ENCODE assay signal across 8 cellular contexts in the genomic region with DNA sequence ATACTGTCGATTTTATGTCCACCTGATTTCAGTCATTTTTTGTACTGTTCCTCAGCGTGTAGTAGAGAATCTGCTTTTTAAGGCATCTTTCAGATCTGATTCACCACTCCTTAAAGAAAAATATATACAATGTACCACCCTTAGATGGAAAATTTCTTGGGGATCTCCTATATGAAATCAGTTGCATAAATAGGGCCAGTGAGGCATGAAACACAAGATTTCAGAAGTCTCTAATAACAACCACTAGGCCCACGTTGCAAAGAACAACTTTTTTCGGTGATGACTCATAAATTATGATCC. TPM values are rescaled to one million over a fixed set of nuclear protein-coding genes. Genes with fewer than 3 reads are reported as not detected.
A peak's percentile ranks its signal among the peaks of the same experiment; 100 is the strongest.
DNase-seq lines count a peak whose midpoint lies in the region; ATAC-seq and TF ChIP-seq lines count a peak whose summit lies in the region.

No MANE protein-coding gene starts in this region.

- TF ChIP-seq EP300 in ovary (IDR thresholded peaks at IDR 0.05): no peak

- DNase-seq in NOMO-1 treated with DMSO at 0.1 percent for 48 hours (lab: John Stamatoyannopoulos, UW; ENCODE audit: unreplicated experiment) (peak; percentile 69), NOMO-1 treated with dmso at 0.1 percent for 144 hours (lab: John Stamatoyannopoulos, UW; ENCODE audit: unreplicated experiment) (no peak), Peyer's patch (no peak), epithelial cell of esophagus (ENCODE audit: low read depth) (peak; percentile 66), ovary (no peak), KG1 (lab: John Stamatoyannopoulos, UW) (no peak)

- ATAC-seq in HG03457 (IDR thresholded peaks at IDR 0.05; ENCODE audit: unreplicated experiment) (no peak), GM19324 (IDR thresholded peaks at IDR 0.05; ENCODE audit: low FRiP score, unreplicated experiment) (no peak)

- H3K9me3 ChIP-seq in Peyer's patch (no peaks in the 10 kb centered on the region), ovary (no peaks in the 10 kb centered on the region)

- TF ChIP-seq CTCF in Peyer's patch (IDR thresholded peaks at IDR 0.05) (peak in 2 of 6 experiments; percentile 20 to 23), epithelial cell of esophagus (IDR thresholded peaks at IDR 0.05; ENCODE audit: insufficient read depth, low read depth, low read length, missing control alignments) (no peak), ovary (IDR thresholded peaks at IDR 0.05) (no peak)

- TF ChIP-seq POLR2A in Peyer's patch (IDR thresholded peaks at IDR 0.05): no peak
- TF ChIP-seq POLR2A in ovary (IDR thresholded peaks at IDR 0.05): no peak

- no peaks in the 10 kb centered on the region for H3K27me3 ChIP-seq in Peyer's patch
- no peaks in the 10 kb centered on the region for H3K27me3 ChIP-seq in ovary

- H3K27ac ChIP-seq in Peyer's patch: peak overlapping the region; percentile 84 to 97 (median 94)
- no peak overlapping the region for H3K27ac ChIP-seq in ovary

- intact Hi-C loops in ovary (cut with DNase I): loop anchor here (5.0 to 10.0 kb wide), 5 partner anchors 75 to 188 kb away; partner anchors contain the start of genes RASL11A (in 2 of the 4) and RPL21 (in 1 of the 4)

- H3K4me1 ChIP-seq in Peyer's patch (peaks cover 0 to 34% (median 2%) of the 10 kb centered on the region in 4 donors), ovary (ENCODE audit: insufficient read depth) (peaks cover 9% of the 10 kb centered on the region)

- 16 to 20% (median 17%) methylated on average over 4 of the region's 4 CpGs for WGBS in ovary, 3 donors

- H3K4me3 ChIP-seq in Peyer's patch (peak overlapping the region; percentile 74 to 93 (median 87)), epithelial cell of esophagus (ENCODE audit: low read length) (peak overlapping the region; percentile 69), ovary (peak overlapping the region; percentile 80)

- H3K36me3 ChIP-seq in Peyer's patch: no peaks in the 10 kb centered on the region
- no peaks in the 10 kb centered on the region for H3K36me3 ChIP-seq in ovary

RNA-seq across cellular contexts. Expression of gene USP12, which starts 1.4 kb away (rescaled TPM):
- total RNA-seq in Peyer's patch (10 to 100 TPM; 28.7 to 31.2 (median 29.7) TPM), ovary (10 to 100 TPM; 14.0 to 23.6 (median 19.2) TPM)
- 10 to 100 TPM in 1 of 2 donors, 1 to 10 TPM in 1; 9.5 to 20.4 TPM for polyA plus RNA-seq in ovary

Comparison
In these comparisons a context has a peak if more than half of its experiments do, and no peak if none do; other contexts are left out.
1. DNase-seq: peak in NOMO-1 treated with DMSO at 0.1 percent for 48 hours (single experiment) and epithelial cell of esophagus (single experiment); none in NOMO-1 treated with dmso at 0.1 percent for 144 hours (single experiment), Peyer's patch (0 of 3), ovary (0 of 5) and KG1 (single experiment).
2. H3K27ac ChIP-seq: peak in Peyer's patch (4 of 4); none in ovary (0 of 2).
3. Peak in every context shown above with its lines, with median percentiles within 50 percentile points of each other: H3K4me3 ChIP-seq.